ENCODE assay signal across 1 cellular context in the genomic region with DNA sequence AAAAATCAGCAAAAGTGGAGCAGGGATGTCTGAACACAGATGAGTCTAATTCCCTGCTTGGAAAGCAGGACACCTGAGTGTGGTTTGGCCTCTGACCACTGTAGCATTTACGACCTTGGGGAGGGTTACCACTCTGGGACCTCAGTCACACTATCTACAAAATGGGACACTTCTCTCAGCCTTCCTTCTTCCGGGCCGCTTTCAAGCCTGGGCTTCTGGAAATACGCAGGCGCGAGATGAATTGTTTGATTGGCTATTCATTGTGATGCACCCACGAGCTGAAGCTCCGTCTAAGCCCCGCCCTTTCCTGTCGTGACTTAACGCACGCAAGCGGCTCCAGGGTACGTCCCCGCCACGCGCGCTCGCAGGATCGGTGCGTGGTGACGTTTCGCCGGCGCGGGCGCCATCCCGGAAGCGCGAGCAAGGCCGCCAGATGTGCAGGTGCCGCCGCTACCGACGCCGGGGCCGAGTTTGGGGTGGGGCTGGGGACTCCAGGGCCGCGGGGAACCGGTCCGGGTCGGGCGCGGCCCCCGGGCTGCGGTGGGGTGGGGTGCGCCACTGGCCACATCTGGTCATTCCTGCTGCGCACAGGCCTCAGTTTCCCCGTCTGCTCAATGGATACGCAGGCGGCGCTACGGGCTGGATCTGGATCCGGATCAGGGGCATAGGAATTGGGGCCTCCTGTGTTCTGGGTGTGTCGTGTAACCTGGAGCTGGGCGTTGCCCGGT.
TF ChIP-seq lines count a peak whose summit lies in the region.

Gene KXD1 (plus strand): TSS at position 397 of the 728 bp plus-strand sequence. CDS start 4,187 bp downstream, outside the sequence.

TF ChIP-seq in K562, 482 proteins besides CTCF, POLR2A, EP300 and RAD21 (continued from another document and continues in another):
- TF ChIP-seq ZBTB33 (CRISPR knock-in tag; IDR thresholded peaks at IDR 0.05) (peak; percentile 73; the same call in 1 of the 2 replicates), ZFX (CRISPR knock-in tag; IDR thresholded peaks at IDR 0.05) (peak; percentile 75), NFE2 (IDR thresholded peaks at IDR 0.05; ENCODE audit: low read depth) (no peak), NR2C1 (IDR thresholded peaks at IDR 0.05) (no peak), NR2C1 (tag; IDR thresholded peaks at IDR 0.05) (no peak; the same call in 1 of the 2 replicates), RBM34 (IDR thresholded peaks at IDR 0.05; ENCODE audit: borderline replicate concordance, insufficient read depth, low read length) (no peak), CCAR2 (IDR thresholded peaks at IDR 0.05; ENCODE audit: low read depth, low read length) (no peak), CHD4 (IDR thresholded peaks at IDR 0.05; ENCODE audit: insufficient read depth, insufficient replicate concordance, low read depth, low read length, poor library complexity, severe bottlenecking) (peak; percentile 87), MAFK (IDR thresholded peaks at IDR 0.05; ENCODE audit: low read length) (no peak), ZNF217 (CRISPR knock-in tag; IDR thresholded peaks at IDR 0.05) (no peak), SMAD4 (CRISPR knock-in tag; conservative IDR thresholded peaks at IDR 0.05) (0 out of 2 replicates have a peak, but pooled peaks have one; percentile 47), NR3C1 (CRISPR knock-in tag; IDR thresholded peaks at IDR 0.05) (no peak), PHF20 (IDR thresholded peaks at IDR 0.05; ENCODE audit: partially characterized antibody) (peak; percentile 83), ARID3B (CRISPR knock-in tag; IDR thresholded peaks at IDR 0.05; ENCODE audit: borderline replicate concordance) (no peak), NR4A1 (CRISPR knock-in tag; IDR thresholded peaks at IDR 0.05) (no peak), NR4A1 (tag; IDR thresholded peaks at IDR 0.05) (no peak), PHF8 (IDR thresholded peaks at IDR 0.05; ENCODE audit: borderline replicate concordance, low read length) (peak; percentile 78; the same call in 1 of the 2 replicates), PTRF (tag; IDR thresholded peaks at IDR 0.05) (no peak), THAP12 (CRISPR knock-in tag; IDR thresholded peaks at IDR 0.05) (no peak), ZNF609 (CRISPR knock-in tag; IDR thresholded peaks at IDR 0.05; ENCODE audit: borderline replicate concordance) (no peak), ARNT (IDR thresholded peaks at IDR 0.05) (peak; percentile 66 to 77; a peak in 3 of 4 replicates), DACH1 (IDR thresholded peaks at IDR 0.05; ENCODE audit: partially characterized antibody) (peak; percentile 67), SMAD1 (IDR thresholded peaks at IDR 0.05; ENCODE audit: low read depth, low read length, partially characterized antibody) (no peak), ZBTB17 (CRISPR knock-in tag; IDR thresholded peaks at IDR 0.05) (no peak), ZC3H8 (IDR thresholded peaks at IDR 0.05) (no peak), ADNP (tag; IDR thresholded peaks at IDR 0.05) (peak; percentile 99), BRD9 (IDR thresholded peaks at IDR 0.05; ENCODE audit: low read depth, partially characterized antibody) (peak; percentile 87), RBM14 (IDR thresholded peaks at IDR 0.05; ENCODE audit: borderline replicate concordance, insufficient read depth, low read depth, low read length) (no peak), LARP7 (IDR thresholded peaks at IDR 0.05) (no peak), ZSCAN29 (IDR thresholded peaks at IDR 0.05) (peak; percentile 78), PML (IDR thresholded peaks at IDR 0.05; ENCODE audit: low read length) (peak; percentile 33; the same call in 1 of the 2 replicates), TBL1XR1 (IDR thresholded peaks at IDR 0.05; ENCODE audit: low read length in 2 of 2) (no peak), YBX1 (IDR thresholded peaks at IDR 0.05) (no peak), CEBPG (CRISPR knock-in tag; IDR thresholded peaks at IDR 0.05) (no peak), CEBPG (tag; conservative IDR thresholded peaks at IDR 0.05 in 1 of 2, IDR thresholded peaks at IDR 0.05 in 1 of 2) (no peak), CC2D1A (IDR thresholded peaks at IDR 0.05) (peak; percentile 58), ERF (CRISPR knock-in tag; IDR thresholded peaks at IDR 0.05) (no peak), ZNF589 (CRISPR knock-in tag; IDR thresholded peaks at IDR 0.05; ENCODE audit: low read depth) (no peak), ZNF12 (CRISPR knock-in tag; IDR thresholded peaks at IDR 0.05) (no peak), KHSRP (IDR thresholded peaks at IDR 0.05) (no peak), ZNF408 (CRISPR knock-in tag; IDR thresholded peaks at IDR 0.05; ENCODE audit: low read depth) (no peak), BCL6 (CRISPR knock-in tag; IDR thresholded peaks at IDR 0.05) (no peak), SMARCA4 (IDR thresholded peaks at IDR 0.05) (peak; percentile 38; the same call in 1 of the 2 replicates), TAF1 (IDR thresholded peaks at IDR 0.05; ENCODE audit: control insufficient read depth, extremely low read depth, insufficient read depth, low read length, severe bottlenecking) (peak; percentile 63), ZZZ3 (IDR thresholded peaks at IDR 0.05) (no peak), ARID2 (IDR thresholded peaks at IDR 0.05) (no peak), CBFB (CRISPR knock-in tag; IDR thresholded peaks at IDR 0.05) (no peak)
- TF ChIP-seq, protein P1, sequence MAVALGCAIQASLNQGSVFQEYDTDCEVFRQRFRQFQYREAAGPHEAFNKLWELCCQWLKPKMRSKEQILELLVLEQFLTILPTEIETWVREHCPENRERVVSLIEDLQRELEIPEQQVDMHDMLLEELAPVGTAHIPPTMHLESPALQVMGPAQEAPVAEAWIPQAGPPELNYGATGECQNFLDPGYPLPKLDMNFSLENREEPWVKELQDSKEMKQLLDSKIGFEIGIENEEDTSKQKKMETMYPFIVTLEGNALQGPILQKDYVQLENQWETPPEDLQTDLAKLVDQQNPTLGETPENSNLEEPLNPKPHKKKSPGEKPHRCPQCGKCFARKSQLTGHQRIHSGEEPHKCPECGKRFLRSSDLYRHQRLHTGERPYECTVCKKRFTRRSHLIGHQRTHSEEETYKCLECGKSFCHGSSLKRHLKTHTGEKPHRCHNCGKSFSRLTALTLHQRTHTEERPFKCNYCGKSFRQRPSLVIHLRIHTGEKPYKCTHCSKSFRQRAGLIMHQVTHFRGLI (CRISPR knock-in tag; IDR thresholded peaks at IDR 0.05): no peak
- TF ChIP-seq, protein P2, sequence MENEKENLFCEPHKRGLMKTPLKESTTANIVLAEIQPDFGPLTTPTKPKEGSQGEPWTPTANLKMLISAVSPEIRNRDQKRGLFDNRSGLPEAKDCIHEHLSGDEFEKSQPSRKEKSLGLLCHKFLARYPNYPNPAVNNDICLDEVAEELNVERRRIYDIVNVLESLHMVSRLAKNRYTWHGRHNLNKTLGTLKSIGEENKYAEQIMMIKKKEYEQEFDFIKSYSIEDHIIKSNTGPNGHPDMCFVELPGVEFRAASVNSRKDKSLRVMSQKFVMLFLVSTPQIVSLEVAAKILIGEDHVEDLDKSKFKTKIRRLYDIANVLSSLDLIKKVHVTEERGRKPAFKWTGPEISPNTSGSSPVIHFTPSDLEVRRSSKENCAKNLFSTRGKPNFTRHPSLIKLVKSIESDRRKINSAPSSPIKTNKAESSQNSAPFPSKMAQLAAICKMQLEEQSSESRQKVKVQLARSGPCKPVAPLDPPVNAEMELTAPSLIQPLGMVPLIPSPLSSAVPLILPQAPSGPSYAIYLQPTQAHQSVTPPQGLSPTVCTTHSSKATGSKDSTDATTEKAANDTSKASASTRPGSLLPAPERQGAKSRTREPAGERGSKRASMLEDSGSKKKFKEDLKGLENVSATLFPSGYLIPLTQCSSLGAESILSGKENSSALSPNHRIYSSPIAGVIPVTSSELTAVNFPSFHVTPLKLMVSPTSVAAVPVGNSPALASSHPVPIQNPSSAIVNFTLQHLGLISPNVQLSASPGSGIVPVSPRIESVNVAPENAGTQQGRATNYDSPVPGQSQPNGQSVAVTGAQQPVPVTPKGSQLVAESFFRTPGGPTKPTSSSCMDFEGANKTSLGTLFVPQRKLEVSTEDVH (IDR thresholded peaks at IDR 0.05; ENCODE audit: low read depth, partially characterized antibody): peak; percentile 70
- TF ChIP-seq, protein P3, sequence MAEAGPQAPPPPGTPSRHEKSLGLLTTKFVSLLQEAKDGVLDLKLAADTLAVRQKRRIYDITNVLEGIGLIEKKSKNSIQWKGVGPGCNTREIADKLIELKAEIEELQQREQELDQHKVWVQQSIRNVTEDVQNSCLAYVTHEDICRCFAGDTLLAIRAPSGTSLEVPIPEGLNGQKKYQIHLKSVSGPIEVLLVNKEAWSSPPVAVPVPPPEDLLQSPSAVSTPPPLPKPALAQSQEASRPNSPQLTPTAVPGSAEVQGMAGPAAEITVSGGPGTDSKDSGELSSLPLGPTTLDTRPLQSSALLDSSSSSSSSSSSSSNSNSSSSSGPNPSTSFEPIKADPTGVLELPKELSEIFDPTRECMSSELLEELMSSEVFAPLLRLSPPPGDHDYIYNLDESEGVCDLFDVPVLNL (CRISPR knock-in tag; IDR thresholded peaks at IDR 0.05; ENCODE audit: low read depth): no peak
- TF ChIP-seq, protein P4, sequence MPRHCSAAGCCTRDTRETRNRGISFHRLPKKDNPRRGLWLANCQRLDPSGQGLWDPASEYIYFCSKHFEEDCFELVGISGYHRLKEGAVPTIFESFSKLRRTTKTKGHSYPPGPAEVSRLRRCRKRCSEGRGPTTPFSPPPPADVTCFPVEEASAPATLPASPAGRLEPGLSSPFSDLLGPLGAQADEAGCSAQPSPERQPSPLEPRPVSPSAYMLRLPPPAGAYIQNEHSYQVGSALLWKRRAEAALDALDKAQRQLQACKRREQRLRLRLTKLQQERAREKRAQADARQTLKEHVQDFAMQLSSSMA (CRISPR knock-in tag; IDR thresholded peaks at IDR 0.05): no peak
